8 cellular contexts compared by ENCODE assay signal in the genomic region with DNA sequence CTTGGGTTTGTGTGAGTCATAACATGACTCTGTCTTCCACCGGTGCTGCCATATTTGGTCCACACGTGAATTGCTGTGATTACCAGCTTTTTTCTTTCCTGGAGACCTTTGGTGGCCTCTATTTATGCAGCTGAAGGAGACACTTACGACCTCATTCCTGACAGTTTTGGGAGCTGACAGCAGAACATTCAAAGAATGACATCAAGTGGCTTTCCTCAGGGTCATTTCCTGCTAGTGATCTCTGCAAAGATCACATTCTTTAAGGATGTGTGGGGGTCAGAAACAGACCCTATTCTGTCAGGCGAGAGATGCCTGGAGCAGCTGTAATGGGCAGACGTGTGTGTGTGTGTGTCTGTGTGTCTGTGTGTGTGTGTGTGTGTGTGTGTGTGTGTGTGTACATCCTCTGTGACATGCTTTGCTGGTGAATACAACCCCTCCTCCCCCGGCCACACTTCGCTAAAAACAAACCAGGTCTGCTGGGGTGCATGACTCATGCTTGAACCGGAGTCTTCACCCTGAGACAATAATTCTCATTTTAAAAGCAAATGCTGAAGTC.
DNase-seq lines count a peak whose midpoint lies in the region; ATAC-seq and TF ChIP-seq lines count a peak whose summit lies in the region.

No MANE protein-coding gene starts in this region.

- H3K4me1 ChIP-seq in left lung (peaks cover 0 to 28% of the 10 kb centered on the region in 2 donors), uterus (no peaks in the 10 kb centered on the region)

- peak; percentile 60 for ATAC-seq in left lung

- TF ChIP-seq POLR2A in uterus (IDR thresholded peaks at IDR 0.05) = no peak

- H3K4me3 ChIP-seq in left lung (no peak overlapping the region), uterus (no peak overlapping the region)

- peak; percentile 71 for DNase-seq in DMS53 (lab: John Stamatoyannopoulos, UW)
- DNase-seq in MV-4-11 (lab: John Stamatoyannopoulos, UW) = peak; percentile 65
- peak; percentile 36 for DNase-seq in activated naive CD4-positive, alpha-beta T cell treated with anti-CD3 and anti-CD28 coated beads, Interleukin-2, amount 50 U/mL, for 16 hours
- DNase-seq in left lung = peak in 1 of 2 donors; percentile 35
- peak; percentile 21 to 50 for DNase-seq in uterus
- no peak for DNase-seq in AML-193 (lab: John Stamatoyannopoulos, UW)
- DNase-seq in OCI-M1 (lab: John Stamatoyannopoulos, UW) = no peak
- no peak for DNase-seq in NCI-H2107 (lab: John Stamatoyannopoulos, UW)

- TF ChIP-seq CTCF in left lung (IDR thresholded peaks at IDR 0.05) (no peak), uterus (IDR thresholded peaks at IDR 0.05) (no peak)

- H3K27ac ChIP-seq in left lung (no peak overlapping the region), uterus (no peak overlapping the region)

- intact Hi-C loops in left lung (cut with DNase I) (loop anchor here in 1 of 2 donors (10.0 kb wide), 1 partner anchor 632 kb away; no protein-coding TSS in a partner anchor), uterus (cut with DNase I; ENCODE audit: low total_unique reads) (no loop called here)

- H3K36me3 ChIP-seq in left lung (no peaks in the 10 kb centered on the region), uterus (no peaks in the 10 kb centered on the region)

- H3K9me3 ChIP-seq in left lung (no peaks in the 10 kb centered on the region), uterus (no peaks in the 10 kb centered on the region)

- no peaks in the 10 kb centered on the region for H3K27me3 ChIP-seq in left lung
- no peaks in the 10 kb centered on the region for H3K27me3 ChIP-seq in uterus

Comparison
In these comparisons a context has a peak if more than half of its experiments do, and no peak if none do; other contexts are left out.
1. DNase-seq: peak in DMS53 (single experiment), MV-4-11 (single experiment), activated naive CD4-positive, alpha-beta T cell treated with anti-CD3 and anti-CD28 coated beads, Interleukin-2, amount 50 U/mL, for 16 hours (single experiment) and uterus (2 of 2); none in AML-193 (0 of 2), OCI-M1 (single experiment) and NCI-H2107 (single experiment).